Comparison of ENCODE assay signal across 26 cellular contexts in genomic region chr1:116313776-116314175, GRCh38.
"Had no signal": no experiment of that assay in that cellular context is flagged by ENCODE, and none has a peak within 500 bp of the region (broad histone marks: within the 10 kb centered on the region; RNA-seq: fewer than 3 reads in every experiment).

No MANE protein-coding gene starts in this region.

- ATAC-seq: activated naive CD4-positive, alpha-beta T cell treated with anti-CD3 and anti-CD28 coated beads, Interleukin-2, amount 50 U/mL, for 72 hours; activated T-cell treated with anti-CD3 and anti-CD28 coated beads, Interleukin-2, amount 50 U/mL, for 72 hours; effector memory CD8-positive, alpha-beta T cell; heart left ventricle; T-helper 17 cell had no signal

- H3K4me1 ChIP-seq: ascending aorta had no signal

- DNase-seq: activated CD4-positive, alpha-beta memory T cell treated with anti-CD3 and anti-CD28 coated beads, Interleukin-2, amount 10 ng/mL, durations not matched to agents 7 days and 5 days; activated CD4-positive, alpha-beta T cell treated with anti-CD3 and anti-CD28 coated beads for 1 hour; activated CD4-positive, alpha-beta T cell treated with anti-CD3 and anti-CD28 coated beads for 4 hours; activated CD4-positive, alpha-beta T cell treated with anti-CD3 and anti-CD28 coated beads, Interleukin-2, amount 10 ng/mL, durations not matched to agents 7 days and 5 days; activated CD4-positive, alpha-beta T cell treated with anti-CD3 and anti-CD28 coated beads, Interleukin-2, amount 50 U/mL, for 4 hours; activated CD8-positive, alpha-beta memory T cell treated with anti-CD3 and anti-CD28 coated beads, Interleukin-2, amount 50 U/mL, for 48 hours; activated gamma-delta T cell; activated naive CD4-positive, alpha-beta T cell; activated naive CD4-positive, alpha-beta T cell treated with anti-CD3 and anti-CD28 coated beads, Interleukin-2, amount 10 ng/mL, durations not matched to agents 7 days and 5 days; activated naive CD8-positive, alpha-beta T cell treated with anti-CD3 and anti-CD28 coated beads, Interleukin-2, amount 10 ng/mL, durations not matched to agents 7 days and 5 days; activated T-cell treated with anti-CD3 and anti-CD28 coated beads for 4 hours; activated T-cell treated with anti-CD3 and anti-CD28 coated beads, Interleukin-2, amount 50 U/mL, for 24 hours; activated T-cell treated with anti-CD3 and anti-CD28 coated beads, Interleukin-2, amount 50 U/mL, for 72 hours; brain microvascular endothelial cell; cortex of kidney; dermis blood vessel endothelial cell; effector CD4-positive, alpha-beta T cell; effector memory CD8-positive, alpha-beta T cell; erythroblast; esophagus squamous epithelium; foreskin melanocyte; heart left ventricle; T-helper 1 cell; T-helper 17 cell had no signal

- H3K4me3 ChIP-seq: ascending aorta, esophagus squamous epithelium, heart left ventricle had no signal

- H3K27me3 ChIP-seq: ascending aorta, brain microvascular endothelial cell, esophagus squamous epithelium, heart left ventricle had no signal

- H3K36me3 ChIP-seq: ascending aorta, brain microvascular endothelial cell, esophagus squamous epithelium, heart left ventricle had no signal

- H3K27ac ChIP-seq: ascending aorta, brain microvascular endothelial cell, heart left ventricle had no signal

- H3K9me3 ChIP-seq: ascending aorta, esophagus squamous epithelium, heart left ventricle had no signal
